Comparison of ENCODE assay signal across 1 cellular context in genomic region chr6:33204415-33205171, GRCh38.
TF ChIP-seq lines count a peak whose summit lies in the region.

HSD17B8 (plus strand) TSS chr6:33204655; CDS start chr6:33204669, 14 bp downstream.

TF ChIP-seq in GM12878, 131 proteins besides CTCF, POLR2A, EP300 and RAD21 (continued from another document and continues in another):
- no peak for TF ChIP-seq ZNF592 (IDR thresholded peaks at IDR 0.05)
- TF ChIP-seq ELK1 (IDR thresholded peaks at IDR 0.05; ENCODE audit: low read depth, low read length) = no peak
- TF ChIP-seq MXI1 (IDR thresholded peaks at IDR 0.05; ENCODE audit: low read depth, low read length) = no peak; the same call in 1 of the 2 replicates
- TF ChIP-seq NFXL1 (IDR thresholded peaks at IDR 0.05; ENCODE audit: borderline replicate concordance) = no peak
- TF ChIP-seq TCF7 (IDR thresholded peaks at IDR 0.05; ENCODE audit: borderline replicate concordance) = no peak
- no peak for TF ChIP-seq PAX8 (IDR thresholded peaks at IDR 0.05)
- TF ChIP-seq NFIC (IDR thresholded peaks at IDR 0.05; ENCODE audit: low read depth, low read length) = no peak
- no peak for TF ChIP-seq USF1 (IDR thresholded peaks at IDR 0.05; ENCODE audit: borderline replicate concordance, extremely low read length, insufficient read depth, low read depth, low read length)
- TF ChIP-seq SUZ12 (IDR thresholded peaks at IDR 0.05; ENCODE audit: unreplicated experiment) = no peak
- TF ChIP-seq ZNF622 (IDR thresholded peaks at IDR 0.05) = no peak
- no peak for TF ChIP-seq ZSCAN29 (IDR thresholded peaks at IDR 0.05)
- no peak for TF ChIP-seq ZBTB4 (CRISPR knock-in tag; IDR thresholded peaks at IDR 0.05)
- no peak for TF ChIP-seq TCF12 (IDR thresholded peaks at IDR 0.05; ENCODE audit: low read depth, low read length)
- no peak for TF ChIP-seq ZNF24 (IDR thresholded peaks at IDR 0.05)
- TF ChIP-seq MEF2B (IDR thresholded peaks at IDR 0.05; ENCODE audit: partially characterized antibody, poor library complexity, severe bottlenecking) = no peak
- TF ChIP-seq ZBTB33 (IDR thresholded peaks at IDR 0.05) = no peak
- TF ChIP-seq PKNOX1 (IDR thresholded peaks at IDR 0.05) = peak; percentile 31; the same call in 1 of the 2 replicates
- no peak for TF ChIP-seq FOXM1 (IDR thresholded peaks at IDR 0.05; ENCODE audit: low read depth, low read length)
- no peak for TF ChIP-seq RBBP5 (conservative IDR thresholded peaks at IDR 0.05)
- TF ChIP-seq BCLAF1 (IDR thresholded peaks at IDR 0.05) = no peak
- TF ChIP-seq FOXK2 (IDR thresholded peaks at IDR 0.05) = no peak
- TF ChIP-seq SIN3A (IDR thresholded peaks at IDR 0.05; ENCODE audit: low read depth, low read length) = no peak
- peak; percentile 8; the same call in 1 of the 2 replicates for TF ChIP-seq CHD2 (IDR thresholded peaks at IDR 0.05; ENCODE audit: borderline replicate concordance, low read depth, low read length)
- TF ChIP-seq SP1 (IDR thresholded peaks at IDR 0.05; ENCODE audit: low read depth, low read length) = peak; percentile 92
- TF ChIP-seq SMARCA5 (IDR thresholded peaks at IDR 0.05) = no peak
- no peak for TF ChIP-seq CBX5 (IDR thresholded peaks at IDR 0.05; ENCODE audit: low read depth)
- no peak for TF ChIP-seq ZNF384 (IDR thresholded peaks at IDR 0.05; ENCODE audit: borderline replicate concordance, low read depth, low read length)
- TF ChIP-seq HDGF (IDR thresholded peaks at IDR 0.05) = peak; percentile 59; the same call in 1 of the 2 replicates
- peak; percentile 91 for TF ChIP-seq YY1 (IDR thresholded peaks at IDR 0.05; ENCODE audit: low read depth, low read length)
- no peak for TF ChIP-seq SPI1 (IDR thresholded peaks at IDR 0.05; ENCODE audit: borderline replicate concordance, insufficient read depth, low read depth, low read length)
- TF ChIP-seq CUX1 (IDR thresholded peaks at IDR 0.05; ENCODE audit: insufficient replicate concordance, low read depth, low read length) = no peak
- no peak for TF ChIP-seq EZH2 (IDR thresholded peaks at IDR 0.05; ENCODE audit: borderline replicate concordance, control insufficient read depth, low read depth, low read length)
- no peak for TF ChIP-seq MAX (IDR thresholded peaks at IDR 0.05; ENCODE audit: low read depth, low read length)
- TF ChIP-seq JUNB (IDR thresholded peaks at IDR 0.05) = no peak
- TF ChIP-seq ESRRA (IDR thresholded peaks at IDR 0.05; ENCODE audit: low read length) = no peak
- TF ChIP-seq CREB1 (IDR thresholded peaks at IDR 0.05; ENCODE audit: low read depth) = no peak
- TF ChIP-seq SMAD1 (IDR thresholded peaks at IDR 0.05; ENCODE audit: low read depth, partially characterized antibody) = no peak
- no peak for TF ChIP-seq SREBF2 (IDR thresholded peaks at IDR 0.05; ENCODE audit: low read length)
- TF ChIP-seq POU2F2 (IDR thresholded peaks at IDR 0.05; ENCODE audit: borderline replicate concordance, low read depth, low read length) = 0 out of 3 replicates have a peak, but pooled peaks have one; percentile 27
- no peak for TF ChIP-seq KAT2A (conservative IDR thresholded peaks at IDR 0.05; ENCODE audit: control insufficient read depth, low read depth, low read length)
- TF ChIP-seq NR2F1 (conservative IDR thresholded peaks at IDR 0.05) = peak; percentile 98
- 0 out of 2 replicates have a peak, but pooled peaks have one; percentile 11 for TF ChIP-seq RB1 (IDR thresholded peaks at IDR 0.05; ENCODE audit: borderline replicate concordance)
